Comparison of ENCODE assay signal across 27 cellular contexts in the genomic region with DNA sequence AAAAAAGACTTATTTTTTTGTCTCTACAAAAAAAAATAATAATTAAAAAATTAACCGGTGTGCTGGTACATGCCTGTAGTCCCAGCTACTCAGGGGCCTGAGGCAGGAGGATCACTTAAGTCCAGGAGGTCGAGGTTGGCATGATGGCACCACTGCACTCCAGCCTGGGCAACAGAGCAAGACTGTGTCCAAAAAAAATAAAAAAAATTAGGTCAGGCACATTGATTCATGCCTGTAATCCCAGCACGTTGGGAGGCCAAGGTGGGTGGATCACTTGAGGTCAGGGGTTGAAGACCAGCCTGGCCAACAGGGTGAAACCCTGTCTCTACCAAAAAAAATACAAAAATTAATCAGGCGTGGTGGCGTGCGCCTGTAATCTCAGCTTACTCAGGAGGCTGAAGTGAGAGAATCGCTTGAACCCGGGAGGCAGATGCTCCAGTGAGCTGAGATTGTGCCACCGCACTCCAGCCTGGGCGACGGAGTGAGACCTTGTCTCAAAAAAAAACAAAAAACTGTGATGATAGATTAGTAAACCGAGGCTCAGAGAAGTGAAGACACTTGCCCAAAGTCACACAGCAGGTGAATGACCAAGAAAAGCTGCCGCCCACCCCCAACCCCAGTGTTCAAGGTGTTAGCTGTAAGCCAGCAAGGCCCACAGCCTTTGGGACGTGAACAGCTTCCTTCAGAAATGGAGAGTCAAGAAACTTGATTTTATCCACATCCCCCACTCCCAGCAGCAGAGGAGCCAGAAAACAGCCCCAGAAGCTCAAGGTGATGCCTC. TPM values are rescaled to one million over a fixed set of nuclear protein-coding genes. Genes with fewer than 3 reads are reported as not detected.
"Had no signal": no experiment of that assay in that cellular context is flagged by ENCODE, and none has a peak within 500 bp of the region (broad histone marks: within the 10 kb centered on the region; RNA-seq: fewer than 3 reads in every experiment).

No MANE protein-coding gene starts in this region.

- DNase-seq: activated CD4-positive, alpha-beta memory T cell treated with anti-CD3 and anti-CD28 coated beads, Interleukin-2, amount 10 ng/mL, durations not matched to agents 7 days and 5 days; activated CD4-positive, alpha-beta T cell treated with anti-CD3 and anti-CD28 coated beads for 4 hours; activated effector memory CD4-positive, alpha-beta T cell treated with anti-CD3 and anti-CD28 coated beads, Interleukin-2, amount 50 U/mL, for 16 hours; activated naive CD8-positive, alpha-beta T cell treated with anti-CD3 and anti-CD28 coated beads, Interleukin-2, amount 10 ng/mL, durations not matched to agents 7 days and 5 days; activated T-cell treated with anti-CD3 and anti-CD28 coated beads, Interleukin-2, amount 50 U/mL, for 48 hours; aorta; effector memory CD4-positive, alpha-beta T cell; foreskin melanocyte; heart right ventricle; left cardiac atrium; naive B cell; stimulated activated CD4-positive, alpha-beta T cell treated with anti-CD3 and anti-CD28 coated beads, Interleukin-15, amount 100 ng/mL, for 24 hours; stimulated activated CD4-positive, alpha-beta T cell treated with anti-CD3 and anti-CD28 coated beads, Interleukin-4, amount 100 ng/mL, for 1 hour; stimulated activated naive CD4-positive, alpha-beta T cell treated with Interleukin-2 at 50 U/mL for 16 hours; substantia nigra; T-helper 1 cell; T1000; transverse colon had no signal

- ATAC-seq: heart right ventricle, left cardiac atrium had no signal

- H3K36me3 Mint-ChIP-seq: naive B cell had no signal

- H3K9me3 ChIP-seq: heart right ventricle, right atrium auricular region, transverse colon had no signal

- H3K27ac ChIP-seq: epithelial cell of prostate, heart right ventricle, right atrium auricular region, skin epidermis, transverse colon had no signal

- H3K27ac Mint-ChIP-seq: activated CD4-positive, alpha-beta memory T cell treated with anti-CD3 and anti-CD28 coated beads, Interleukin-2, amount 10 ng/mL, durations not matched to agents 7 days and 5 days; activated naive CD8-positive, alpha-beta T cell treated with anti-CD3 and anti-CD28 coated beads, Interleukin-2, amount 10 ng/mL, durations not matched to agents 7 days and 5 days; dendritic cell treated with granulocyte-macrophage colony-stimulating factor and Interleukin-4, amounts not matched to agents 40 ng/mL and 50 ng/mL, for 4 days had no signal

- H3K4me1 ChIP-seq: right atrium auricular region, transverse colon had no signal

- H3K9me3 Mint-ChIP-seq: activated CD4-positive, alpha-beta memory T cell treated with anti-CD3 and anti-CD28 coated beads, Interleukin-2, amount 10 ng/mL, durations not matched to agents 7 days and 5 days; activated naive CD8-positive, alpha-beta T cell treated with anti-CD3 and anti-CD28 coated beads, Interleukin-2, amount 10 ng/mL, durations not matched to agents 7 days and 5 days; dendritic cell treated with granulocyte-macrophage colony-stimulating factor and Interleukin-4, amounts not matched to agents 40 ng/mL and 50 ng/mL, for 4 days; naive B cell had no signal

- FAIRE-seq: bronchial epithelial cell had no signal

- H3K4me3 ChIP-seq: heart right ventricle, right atrium auricular region, skin epidermis, transverse colon had no signal

- H3K36me3 ChIP-seq: transverse colon had no signal

- H3K27me3 Mint-ChIP-seq: activated CD4-positive, alpha-beta memory T cell treated with anti-CD3 and anti-CD28 coated beads, Interleukin-2, amount 10 ng/mL, durations not matched to agents 7 days and 5 days; activated naive CD8-positive, alpha-beta T cell treated with anti-CD3 and anti-CD28 coated beads, Interleukin-2, amount 10 ng/mL, durations not matched to agents 7 days and 5 days; dendritic cell treated with granulocyte-macrophage colony-stimulating factor and Interleukin-4, amounts not matched to agents 40 ng/mL and 50 ng/mL, for 4 days; naive B cell; progenitor cell of endocrine pancreas had no signal

- H3K4me3 Mint-ChIP-seq: activated CD4-positive, alpha-beta memory T cell treated with anti-CD3 and anti-CD28 coated beads, Interleukin-2, amount 10 ng/mL, durations not matched to agents 7 days and 5 days; activated naive CD8-positive, alpha-beta T cell treated with anti-CD3 and anti-CD28 coated beads, Interleukin-2, amount 10 ng/mL, durations not matched to agents 7 days and 5 days; dendritic cell treated with granulocyte-macrophage colony-stimulating factor and Interleukin-4, amounts not matched to agents 40 ng/mL and 50 ng/mL, for 4 days; naive B cell had no signal

- H3K27me3 ChIP-seq: heart right ventricle, right atrium auricular region, transverse colon had no signal

RNA-seq across cellular contexts. Expression of a gene that starts 9.4 kb away (rescaled TPM):
- total RNA-seq: activated CD4-positive, alpha-beta memory T cell treated with anti-CD3 and anti-CD28 coated beads, Interleukin-2, amount 10 ng/mL, durations not matched to agents 7 days and 5 days; activated naive CD8-positive, alpha-beta T cell treated with anti-CD3 and anti-CD28 coated beads, Interleukin-2, amount 10 ng/mL, durations not matched to agents 7 days and 5 days; aorta; bronchial epithelial cell; cerebellum; fibroblast of lung; heart right ventricle; left cardiac atrium; lung microvascular endothelial cell; progenitor cell of endocrine pancreas; right atrium auricular region; transverse colon had no signal
- polyA plus RNA-seq: aorta, fibroblast of lung, heart right ventricle had no signal

RNA-seq across cellular contexts. Expression of a gene that starts 14.5 kb away (rescaled TPM):
- total RNA-seq: aorta, bronchial epithelial cell, fibroblast of lung, heart right ventricle, left cardiac atrium, lung microvascular endothelial cell, right atrium auricular region, transverse colon had no signal
- polyA plus RNA-seq: aorta, fibroblast of lung, heart right ventricle had no signal
